In genomic region chr6:69289689-69290088, GRCh38 we compare ENCODE assay signal across 15 cellular contexts.
DNase-seq lines count a peak whose midpoint lies in the region; ATAC-seq, FAIRE-seq and TF ChIP-seq lines count a peak whose summit lies in the region.
"Had no signal": no experiment of that assay in that cellular context is flagged by ENCODE, and none has a peak within 500 bp of the region (broad histone marks: within the 10 kb centered on the region; RNA-seq: fewer than 3 reads in every experiment).

No MANE protein-coding gene starts in this region.

- TF ChIP-seq POLR2A in heart left ventricle (IDR thresholded peaks at IDR 0.05): no peak

- peaks cover 0 to 9% (median 0%) of the 10 kb centered on the region in 12 donors for H3K4me1 ChIP-seq in heart left ventricle
- H3K4me1 ChIP-seq in right atrium auricular region: no peaks in the 10 kb centered on the region
- H3K4me1 ChIP-seq: Caco-2 had no signal

- H3K27me3 ChIP-seq in heart left ventricle (no peaks in the 10 kb centered on the region), right atrium auricular region (no peaks in the 10 kb centered on the region)

- H3K36me3 Mint-ChIP-seq in T-cell: no peaks in the 10 kb centered on the region

- H3K27me3 Mint-ChIP-seq in T-cell: no peaks in the 10 kb centered on the region
- H3K27me3 Mint-ChIP-seq: B cell; CD4-positive, alpha-beta T cell had no signal

- WGBS in heart left ventricle, 4 donors: 83 to 90% (median 89%) methylated on average over 5 of the region's 5 CpGs

- H3K27ac ChIP-seq in heart left ventricle (peak overlapping the region in 4 of 12 donors; percentile 37 to 64 (median 42)), right atrium auricular region (peak overlapping the region in 1 of 2 donors; percentile 42), caudate nucleus (ENCODE audit: low read depth, low read length) (peak overlapping the region; percentile 9)
- H3K27ac ChIP-seq: C4-2B had no signal

- peaks cover 0 to 7% (median 0%) of the 10 kb centered on the region in 12 donors for H3K9me3 ChIP-seq in heart left ventricle
- H3K9me3 ChIP-seq in right atrium auricular region: no peaks in the 10 kb centered on the region
- H3K9me3 ChIP-seq: Caco-2 had no signal

- no peak overlapping the region for H3K27ac Mint-ChIP-seq in T-cell
- H3K27ac Mint-ChIP-seq: B cell; CD4-positive, alpha-beta T cell; GM23338 had no signal

- POLR2A ChIA-PET in T-cell (lab: Charles Lee): no interaction called here

- H3K4me3 Mint-ChIP-seq in T-cell: no peak overlapping the region
- H3K4me3 Mint-ChIP-seq: B cell; CD4-positive, alpha-beta T cell; GM23338 had no signal

- DNase-seq in heart left ventricle (no peak), right atrium auricular region (ENCODE audit: low spot score) (no peak), UCSD-AML1 (lab: John Stamatoyannopoulos, UW; ENCODE audit: unreplicated experiment) (peak; percentile 9), caudate nucleus (lab: John Stamatoyannopoulos, UW) (no peak), frontal cortex (ENCODE audit: low spot score in 2 of 2) (no peak), T-cell (no peak)
- DNase-seq: Caco-2; CD4-positive, alpha-beta T cell; DMS79 treated with DMSO at 0.1 percent for 48 hours; GF-D8; HCEC 1CT had no signal

- H3K36me3 ChIP-seq in heart left ventricle (no peaks in the 10 kb centered on the region), right atrium auricular region (no peaks in the 10 kb centered on the region)

- H3K4me1 Mint-ChIP-seq in T-cell: no peaks in the 10 kb centered on the region
- H3K4me1 Mint-ChIP-seq: B cell had no signal

- ATAC-seq in heart left ventricle: peak in 3 of 4 donors; percentile 16 to 51 (median 37)
- ATAC-seq in T-cell (replicated peaks in 1 of 4): no peak
- ATAC-seq: GM23338 had no signal

- intact Hi-C loops in heart left ventricle (cut with DNase I): loop anchor here in 1 of 10 donors (5.0 kb wide), 1 partner anchor 83 kb away; no protein-coding TSS in a partner anchor

- no peak for FAIRE-seq in frontal cortex (lab: Jason Lieb, UNC)
- FAIRE-seq: H54 had no signal

- no peak overlapping the region for H3K4me3 ChIP-seq in heart left ventricle
- H3K4me3 ChIP-seq in right atrium auricular region: no peak overlapping the region
- H3K4me3 ChIP-seq: GM23338 had no signal

- no peak for TF ChIP-seq CTCF in heart left ventricle (IDR thresholded peaks at IDR 0.05)
- no peak for TF ChIP-seq CTCF in right atrium auricular region (IDR thresholded peaks at IDR 0.05)

- H3K9me3 Mint-ChIP-seq in T-cell: peaks cover 0 to 4% (median 0%) of the 10 kb centered on the region in 3 donors
- H3K9me3 Mint-ChIP-seq: CD4-positive, alpha-beta T cell; GM23338 had no signal

- CTCF ChIA-PET in T-cell (lab: Charles Lee): no interaction called here

Comparison
In these comparisons a context has a peak if more than half of its experiments do, and no peak if none do; other contexts are left out.
1. ATAC-seq: peak in heart left ventricle (3 of 4); none in T-cell (0 of 4).